Comparison of ENCODE assay signal across 7 cellular contexts in genomic region chr12:14416658-14417057, GRCh38. TPM values are rescaled to one million over a fixed set of nuclear protein-coding genes. Genes with fewer than 3 reads are reported as not detected.
DNase-seq lines count a peak whose midpoint lies in the region; ATAC-seq and TF ChIP-seq lines count a peak whose summit lies in the region.

No MANE protein-coding gene starts in this region.

- H3F3A ChIP-seq in MM.1S (ENCODE audit: insufficient read depth, low read length) = no peaks in the 10 kb centered on the region

- TF ChIP-seq CTCF in MM.1S (IDR thresholded peaks at IDR 0.05; ENCODE audit: low read length) (peak; percentile 36), WERI-Rb-1 (IDR thresholded peaks at IDR 0.05; ENCODE audit: low read depth, low read length) (no peak), psoas muscle (IDR thresholded peaks at IDR 0.05) (no peak)

- H3K9me2 ChIP-seq in MM.1S (replicated peaks; ENCODE audit: insufficient read depth, low read length) = no peaks in the 10 kb centered on the region

- no peaks in the 10 kb centered on the region; the same call in 1 of the 2 replicates for H4K20me1 ChIP-seq in MM.1S (ENCODE audit: insufficient read depth, low read length)

- H3K79me2 ChIP-seq in MM.1S (ENCODE audit: low read length) = peaks cover 70% of the 10 kb centered on the region

- H3K27ac ChIP-seq in MM.1S (ENCODE audit: low read length) (no peak overlapping the region), WERI-Rb-1 (no peak overlapping the region), psoas muscle (peak overlapping the region; percentile 33)

- intact Hi-C loops in psoas muscle (cut with DNase I) (no loop called here), posterior vena cava (cut with DNase I) (no loop called here)

- H3K4me2 ChIP-seq in MM.1S (ENCODE audit: low read depth, low read length) = no peak overlapping the region

- 0 out of 2 replicates have a peak, but pooled peaks cover 3% of the 10 kb centered on the region for H3K4me1 ChIP-seq in MM.1S (ENCODE audit: low read length)
- H3K4me1 ChIP-seq in psoas muscle = peaks cover 26% of the 10 kb centered on the region

- H2AFZ ChIP-seq in MM.1S (ENCODE audit: low read length) = no peak overlapping the region

- H3K9me3 ChIP-seq in MM.1S (replicated peaks; ENCODE audit: insufficient read depth, low read length) (no peaks in the 10 kb centered on the region), WERI-Rb-1 (ENCODE audit: severe bottlenecking) (no peaks in the 10 kb centered on the region), psoas muscle (peaks cover 13% of the 10 kb centered on the region)

- ATAC-seq in psoas muscle = peak; percentile 70 to 82 (median 79)
- no peak for ATAC-seq in HG02610 (IDR thresholded peaks at IDR 0.05; ENCODE audit: unreplicated experiment)

- DNase-seq in ELF-1 (ENCODE audit: low read depth, low spot score) (peak; percentile 27), MM.1S (peak; percentile 75), WERI-Rb-1 (peak; percentile 12), germinal center (ENCODE audit: low spot score) (peak; percentile 68), psoas muscle (no peak), posterior vena cava (ENCODE audit: low spot score) (no peak)

- H3K9ac ChIP-seq in MM.1S (ENCODE audit: low read length) = no peak overlapping the region

- H3K36me3 ChIP-seq in MM.1S (replicated peaks; ENCODE audit: insufficient read depth, low read length) (no peaks in the 10 kb centered on the region), WERI-Rb-1 (no peaks in the 10 kb centered on the region), psoas muscle (ENCODE audit: insufficient read depth in 1 of 2, low read depth in 1 of 2) (peaks cover 0 to 4% of the 10 kb centered on the region in 2 donors)

- no peaks in the 10 kb centered on the region for H3K27me3 ChIP-seq in MM.1S (replicated peaks; ENCODE audit: insufficient read depth, low read length)
- no peaks in the 10 kb centered on the region for H3K27me3 ChIP-seq in WERI-Rb-1 (ENCODE audit: insufficient read depth, low read depth, severe bottlenecking)
- H3K27me3 ChIP-seq in psoas muscle (ENCODE audit: insufficient read depth in 3 of 3, low read length in 2 of 3) = no peaks in the 10 kb centered on the region

- H3K4me3 ChIP-seq in MM.1S (ENCODE audit: low read length) (no peak overlapping the region), WERI-Rb-1 (ENCODE audit: low read depth, low read length) (no peak overlapping the region), psoas muscle (peak overlapping the region; percentile 53)

- WGBS in psoas muscle, 3 donors = 53 to 65% (median 58%) methylated on average over 1 of the region's 1 CpG

RNA-seq across cellular contexts. Expression of gene ATF7IP, which starts 51.2 kb away (rescaled TPM):
- total RNA-seq in psoas muscle (10 to 100 TPM; 28.5 to 56.3 (median 37.9) TPM), posterior vena cava (10 to 100 TPM; 56.4 to 73.1 TPM)
- polyA plus RNA-seq in psoas muscle = 10 to 100 TPM in 1 of 3 donors, 1 to 10 TPM in 2; 3.9 to 13.4 (median 5.8) TPM

Comparison
In these comparisons a context has a peak if more than half of its experiments do, and no peak if none do; other contexts are left out.
1. DNase-seq: peak in ELF-1 (single experiment), MM.1S (single experiment), WERI-Rb-1 (single experiment) and germinal center (single experiment); none in psoas muscle (0 of 2) and posterior vena cava (single experiment).